ENCODE assay signal across 8 cellular contexts in the genomic region with DNA sequence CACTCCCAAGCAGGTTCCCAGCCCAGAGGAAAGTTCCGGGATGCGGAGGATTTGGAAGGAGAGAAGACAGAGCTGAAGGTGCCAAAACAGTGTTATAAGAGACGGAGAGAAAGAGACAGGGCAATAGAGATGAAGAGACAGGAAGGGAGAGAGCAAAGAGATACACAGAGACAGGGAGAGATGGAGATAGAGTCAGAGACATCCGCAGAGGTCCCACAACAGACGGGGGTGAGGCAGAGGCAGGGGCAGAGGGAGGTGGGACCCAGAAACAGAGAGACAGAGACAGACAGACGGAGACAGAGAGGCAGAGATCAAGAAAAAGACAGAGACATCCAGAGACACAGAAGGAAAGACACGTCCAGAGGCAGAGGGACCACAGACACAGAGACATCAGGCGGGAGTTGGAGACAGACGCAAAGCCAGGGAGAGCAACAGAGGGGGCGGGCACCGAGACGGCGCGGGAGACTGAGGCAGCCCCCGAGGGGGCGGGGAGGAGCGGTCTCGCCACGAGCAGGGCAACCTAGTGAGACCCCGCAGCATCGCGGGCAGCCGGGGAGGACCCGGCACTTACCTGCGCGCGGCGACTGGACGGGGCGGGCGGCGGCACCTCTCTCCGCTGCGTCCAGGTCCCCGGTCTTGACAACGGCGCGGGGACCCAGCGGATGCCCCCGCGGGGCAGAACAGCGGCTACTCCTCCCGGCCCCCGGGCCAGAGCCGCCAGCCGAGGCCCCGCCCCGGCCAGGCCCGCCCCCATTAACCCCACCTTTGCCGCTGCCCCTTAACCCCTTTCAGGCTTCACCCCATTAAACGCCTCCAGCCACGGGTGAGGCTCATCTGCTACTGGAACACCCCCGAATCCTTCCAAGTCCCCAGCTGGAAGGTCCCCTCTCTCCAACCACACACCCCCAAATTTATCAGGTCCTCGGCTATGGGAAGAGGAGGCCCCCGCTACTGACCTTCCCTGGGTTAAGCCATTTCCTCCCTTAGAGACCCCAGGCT. TPM values are rescaled to one million over a fixed set of nuclear protein-coding genes. Genes with fewer than 3 reads are reported as not detected.
A peak's percentile ranks its signal among the peaks of the same experiment; 100 is the strongest.
DNase-seq lines count a peak whose midpoint lies in the region; ATAC-seq and TF ChIP-seq lines count a peak whose summit lies in the region.
"Had no signal": no experiment of that assay in that cellular context is flagged by ENCODE, and none has a peak within 500 bp of the region (broad histone marks: within the 10 kb centered on the region; RNA-seq: fewer than 3 reads in every experiment).

A gene (minus strand): TSS at position 689 of the 999 bp plus-strand sequence. CDS start 10,346 bp downstream, outside the sequence.

- peak within 1 kb of the TSS in 2 of 3 donors; percentile 65 to 86 for H3K27ac Mint-ChIP-seq in IgD-negative memory B cell
- H3K27ac Mint-ChIP-seq in brain = peak within 1 kb of the TSS in 1 of 5 experiments; percentile 71

- peak within 1 kb of the TSS in 1 of 2 donors; percentile 29 for H3K9ac ChIP-seq in stomach smooth muscle (ENCODE audit: low read length in 2 of 2)

- H3K27me3 ChIP-seq in stomach smooth muscle (ENCODE audit: control insufficient read depth in 1 of 2, insufficient read depth in 2 of 2, low read length in 2 of 2) = peaks cover 49 to 56% of the 10 kb centered on the region in 2 donors

- H3K4me1 ChIP-seq in stomach smooth muscle (ENCODE audit: control insufficient read depth, insufficient read depth, low read length) = peaks cover 7% of the 10 kb centered on the region

- ATAC-seq in HG03342 (IDR thresholded peaks at IDR 0.05; ENCODE audit: unreplicated experiment) (no peak), HG03135 (IDR thresholded peaks at IDR 0.05; ENCODE audit: unreplicated experiment) (no peak)

- H3K4me3 Mint-ChIP-seq in IgD-negative memory B cell (peak within 1 kb of the TSS in 2 of 4 donors; percentile 34 to 66), brain (peak within 1 kb of the TSS in 3 of 5 experiments; percentile 29 to 59 (median 37))

- no peaks in the 10 kb centered on the region for H3K36me3 ChIP-seq in stomach smooth muscle (ENCODE audit: control insufficient read depth in 2 of 2, insufficient read depth in 2 of 2, low read length in 2 of 2)

- H3K27me3 Mint-ChIP-seq in IgD-negative memory B cell (peaks cover 53% of the 10 kb centered on the region), brain (peaks cover 88% of the 10 kb centered on the region)

- TF ChIP-seq CTCF in brain (conservative IDR thresholded peaks at IDR 0.05) = no peak

- H3K9me3 Mint-ChIP-seq in IgD-negative memory B cell (peaks cover 0 to 2% (median 0%) of the 10 kb centered on the region in 3 donors), brain (peaks cover 0 to 21% (median 2%) of the 10 kb centered on the region in 5 experiments)

- peak within 1 kb of the TSS; percentile 18 for H3K27ac ChIP-seq in stomach smooth muscle (ENCODE audit: low read length)
- H3K27ac ChIP-seq: VCaP had no signal

- DNase-seq in iPS-NIHi7 (ENCODE audit: extremely low spot score) = peak; percentile 90
- no peak for DNase-seq in NCI-H2029 (lab: John Stamatoyannopoulos, UW)

- H3K4me3 ChIP-seq in stomach smooth muscle (ENCODE audit: low read length in 2 of 2) = peak within 1 kb of the TSS in 1 of 2 donors; percentile 63

- no peaks in the 10 kb centered on the region for H3K9me3 ChIP-seq in stomach smooth muscle (ENCODE audit: control insufficient read depth in 2 of 2, low read length in 2 of 2)

- H3K36me3 Mint-ChIP-seq in IgD-negative memory B cell (no peaks in the 10 kb centered on the region), brain (no peaks in the 10 kb centered on the region)

- peaks cover 14 to 25% (median 17%) of the 10 kb centered on the region in 3 donors for H3K4me1 Mint-ChIP-seq in IgD-negative memory B cell
- peaks cover 36% of the 10 kb centered on the region for H3K4me1 Mint-ChIP-seq in brain

RNA-seq across cellular contexts. Expression of the gene that starts here (rescaled TPM):
- polyA plus RNA-seq in IgD-negative memory B cell (not detected), brain (ENCODE audit: insufficient read depth, low read depth, low replicate concordance) (24.8 TPM)

Comparison
In these comparisons a context has a peak if more than half of its experiments do, and no peak if none do; other contexts are left out.
1. RNA of the gene that starts here (polyA plus RNA-seq): 24.8 TPM in brain (single experiment); not detected in IgD-negative memory B cell (single experiment); every median in the first group is over 10 times any median in the second.